Comparison of ENCODE assay signal across 10 cellular contexts in genomic region chr1:150763631-150764223, GRCh38. TPM values are rescaled to one million over a fixed set of nuclear protein-coding genes. Genes with fewer than 3 reads are reported as not detected.
DNase-seq lines count a peak whose midpoint lies in the region; ATAC-seq and TF ChIP-seq lines count a peak whose summit lies in the region.
"Had no signal": no experiment of that assay in that cellular context is flagged by ENCODE, and none has a peak within 500 bp of the region (broad histone marks: within the 10 kb centered on the region; RNA-seq: fewer than 3 reads in every experiment).

No MANE protein-coding gene starts in this region.

- no peak overlapping the region for H3K27ac ChIP-seq in CD4-positive, alpha-beta T cell (ENCODE audit: low read depth, low read length)
- H3K27ac ChIP-seq in mucosa of rectum (ENCODE audit: low read depth in 2 of 2, low read length in 2 of 2) = peak overlapping the region in 1 of 2 donors; percentile 53

- CTCF ChIA-PET in CD4-positive, alpha-beta T cell (lab: Charles Lee) = no interaction called here
- CTCF ChIA-PET in activated CD8-positive, alpha-beta T cell treated with anti-CD3 and anti-CD28 coated beads for 36 hours (lab: Charles Lee) = interaction anchor here (1.6 to 2.6 kb wide), 2 partner anchors 11 to 203 kb away, joined by 6 to 10 read pairs; no protein-coding TSS in a partner anchor

- peaks cover 62% of the 10 kb centered on the region for H3K4me1 Mint-ChIP-seq in CD4-positive, alpha-beta T cell (ENCODE audit: low read depth)
- peaks cover 40% of the 10 kb centered on the region for H3K4me1 Mint-ChIP-seq in activated CD8-positive, alpha-beta T cell treated with anti-CD3 and anti-CD28 coated beads for 36 hours (ENCODE audit: low read depth)

- H3K9me3 ChIP-seq in CD4-positive, alpha-beta T cell (ENCODE audit: control insufficient read depth, low read length) = no peaks in the 10 kb centered on the region
- H3K9me3 ChIP-seq in mucosa of rectum (ENCODE audit: control insufficient read depth in 2 of 2, low read length in 2 of 2) = no peaks in the 10 kb centered on the region

- no peak for TF ChIP-seq CTCF in CD4-positive, alpha-beta T cell (IDR thresholded peaks at IDR 0.05)
- TF ChIP-seq CTCF in activated CD8-positive, alpha-beta T cell treated with anti-CD3 and anti-CD28 coated beads for 36 hours (IDR thresholded peaks at IDR 0.05) = no peak

- no peak for DNase-seq in CD4-positive, alpha-beta T cell
- no peak for DNase-seq in activated CD8-positive, alpha-beta T cell treated with anti-CD3 and anti-CD28 coated beads for 36 hours
- no peak for DNase-seq in anterior cingulate cortex (lab: John Stamatoyannopoulos, UW)
- no peak for DNase-seq in HuH-7 (ENCODE audit: low spot score)
- DNase-seq: NCI-H1048 had no signal

- peak overlapping the region; percentile 62 for H3K4me3 Mint-ChIP-seq in CD4-positive, alpha-beta T cell
- H3K4me3 Mint-ChIP-seq in activated CD8-positive, alpha-beta T cell treated with anti-CD3 and anti-CD28 coated beads for 36 hours = peak overlapping the region; percentile 2

- H3K27ac Mint-ChIP-seq in CD4-positive, alpha-beta T cell = peak overlapping the region; percentile 18
- no peak overlapping the region for H3K27ac Mint-ChIP-seq in activated CD8-positive, alpha-beta T cell treated with anti-CD3 and anti-CD28 coated beads for 36 hours

- H3K9ac ChIP-seq in mucosa of rectum (ENCODE audit: low read depth in 1 of 2, low read length in 2 of 2) = peak overlapping the region in 1 of 2 donors; percentile 27

- H3K27me3 ChIP-seq in CD4-positive, alpha-beta T cell (ENCODE audit: control insufficient read depth, insufficient read depth, low read length) = no peaks in the 10 kb centered on the region
- H3K27me3 ChIP-seq in mucosa of rectum (ENCODE audit: control insufficient read depth in 2 of 2, insufficient read depth in 2 of 2, low read length in 2 of 2) = no peaks in the 10 kb centered on the region

- ATAC-seq in CD4-positive, alpha-beta T cell (ENCODE audit: poor library complexity) = no peak
- ATAC-seq in GM21576 (IDR thresholded peaks at IDR 0.05; ENCODE audit: unreplicated experiment) = peak; percentile 41
- ATAC-seq in activated CD8-positive, alpha-beta T cell treated with anti-CD3 and anti-CD28 coated beads for 36 hours = no peak
- no peak for ATAC-seq in HG03460 (IDR thresholded peaks at IDR 0.05; ENCODE audit: unreplicated experiment)
- ATAC-seq in GM21825 (IDR thresholded peaks at IDR 0.05; ENCODE audit: unreplicated experiment) = no peak

- no peaks in the 10 kb centered on the region for H3K9me3 Mint-ChIP-seq in CD4-positive, alpha-beta T cell
- H3K9me3 Mint-ChIP-seq in activated CD8-positive, alpha-beta T cell treated with anti-CD3 and anti-CD28 coated beads for 36 hours = no peaks in the 10 kb centered on the region

- H3K36me3 Mint-ChIP-seq in CD4-positive, alpha-beta T cell (ENCODE audit: low read depth) = peaks cover 48% of the 10 kb centered on the region
- H3K36me3 Mint-ChIP-seq in activated CD8-positive, alpha-beta T cell treated with anti-CD3 and anti-CD28 coated beads for 36 hours (ENCODE audit: low read depth) = peaks cover 23% of the 10 kb centered on the region

- peaks cover 0 to 2% of the 10 kb centered on the region in 2 donors for H3K36me3 ChIP-seq in mucosa of rectum (ENCODE audit: control insufficient read depth in 2 of 2, insufficient read depth in 2 of 2, low read length in 2 of 2)

- POLR2A ChIA-PET in CD4-positive, alpha-beta T cell (lab: Charles Lee) = interaction anchor here (1.2 to 2.5 kb wide), 3 partner anchors 67 to 162 kb away, joined by 3 to 9 read pairs (median 8); partner anchors contain the start of genes ENSA, GOLPH3L and SETDB1
- POLR2A ChIA-PET in activated CD8-positive, alpha-beta T cell treated with anti-CD3 and anti-CD28 coated beads for 36 hours (lab: Charles Lee) = interaction anchor here (0.8 to 1.0 kb wide), 2 partner anchors 10 to 158 kb away, joined by 4 read pairs; no protein-coding TSS in a partner anchor

- H3K4me1 ChIP-seq in mucosa of rectum (ENCODE audit: control insufficient read depth in 2 of 2, insufficient read depth in 2 of 2, low read length in 2 of 2) = peaks cover 10 to 17% of the 10 kb centered on the region in 2 donors

- intact Hi-C loops in CD4-positive, alpha-beta T cell (cut with DNase I, micrococcal nuclease) = no loop called here
- intact Hi-C loops in activated CD8-positive, alpha-beta T cell treated with anti-CD3 and anti-CD28 coated beads for 36 hours (cut with micrococcal nuclease) = loop anchor here (10.0 kb wide), 1 partner anchor 51 kb away; no protein-coding TSS in a partner anchor

- peak overlapping the region; percentile 2 to 91 for H3K4me3 ChIP-seq in mucosa of rectum (ENCODE audit: low read length in 2 of 2)

- no peaks in the 10 kb centered on the region for H3K27me3 Mint-ChIP-seq in CD4-positive, alpha-beta T cell
- H3K27me3 Mint-ChIP-seq in activated CD8-positive, alpha-beta T cell treated with anti-CD3 and anti-CD28 coated beads for 36 hours = no peaks in the 10 kb centered on the region

RNA-seq across cellular contexts. Expression of gene CTSS, which starts 1.9 kb away (rescaled TPM):
- 10 to 100 TPM; 83.1 to 83.5 TPM for total RNA-seq in CD4-positive, alpha-beta T cell
- 10 to 100 TPM; 36.7 to 38.4 TPM for total RNA-seq in activated CD8-positive, alpha-beta T cell treated with anti-CD3 and anti-CD28 coated beads for 36 hours

RNA-seq across cellular contexts. Expression of gene HORMAD1, which starts 43.0 kb away (rescaled TPM):
- not detected for total RNA-seq in CD4-positive, alpha-beta T cell
- total RNA-seq in activated CD8-positive, alpha-beta T cell treated with anti-CD3 and anti-CD28 coated beads for 36 hours = not detected
- total RNA-seq: myocyte had no signal

RNA-seq across cellular contexts. Expression of gene CTSK, which starts 44.3 kb away (rescaled TPM):
- 10 to 100 TPM; 11.2 to 11.8 TPM for total RNA-seq in CD4-positive, alpha-beta T cell
- 1 to 10 TPM; 2.9 to 3.6 TPM for total RNA-seq in activated CD8-positive, alpha-beta T cell treated with anti-CD3 and anti-CD28 coated beads for 36 hours
